Comparison of ENCODE assay signal across 18 cellular contexts in the genomic region with DNA sequence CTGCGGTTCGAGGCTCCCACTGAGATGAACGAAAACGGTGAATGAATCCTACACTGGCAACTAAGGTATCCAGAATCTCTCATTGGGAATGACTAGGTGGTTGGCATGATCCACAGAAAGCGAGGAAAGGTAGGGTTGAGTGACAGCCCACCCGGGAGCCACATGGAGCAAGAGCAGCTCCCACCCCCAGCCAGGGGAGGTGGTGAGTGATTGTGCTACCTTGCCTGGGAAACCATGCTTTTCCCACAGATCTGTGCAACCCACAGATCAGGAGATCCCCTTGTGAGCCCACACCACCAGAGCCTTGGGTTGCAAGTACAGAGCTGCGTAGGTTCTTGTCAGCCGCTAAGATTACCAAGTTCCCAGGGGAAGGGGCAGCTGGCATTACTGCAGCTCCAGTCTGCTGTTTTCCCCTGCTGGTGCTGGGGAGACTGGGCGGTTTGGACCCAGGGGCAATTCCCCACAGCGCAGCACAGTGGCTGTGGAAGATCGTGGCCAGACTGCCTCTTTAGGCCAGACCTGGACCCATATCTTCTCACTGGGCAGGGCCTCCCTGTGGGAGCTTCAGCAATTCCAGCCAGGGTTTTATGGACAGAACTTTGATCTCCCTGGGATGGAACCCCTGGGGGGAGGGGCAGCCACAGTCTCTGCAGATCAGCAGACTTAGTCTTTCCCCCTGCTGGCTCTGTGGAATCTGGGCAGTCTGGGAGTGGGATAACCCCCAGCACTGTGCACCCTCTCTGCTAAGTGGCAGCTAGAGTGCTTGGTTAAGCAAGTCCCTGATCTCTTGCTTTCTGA. TPM values are rescaled to one million over a fixed set of nuclear protein-coding genes. Genes with fewer than 3 reads are reported as not detected.
DNase-seq lines count a peak whose midpoint lies in the region; ATAC-seq, FAIRE-seq and TF ChIP-seq lines count a peak whose summit lies in the region.
"Had no signal": no experiment of that assay in that cellular context is flagged by ENCODE, and none has a peak within 500 bp of the region (broad histone marks: within the 10 kb centered on the region; RNA-seq: fewer than 3 reads in every experiment).

No MANE protein-coding gene starts in this region.

- ATAC-seq in activated CD8-positive, alpha-beta memory T cell treated with anti-CD3 and anti-CD28 coated beads, Interleukin-2, amount 10 ng/mL, durations not matched to agents 7 days and 5 days = no peak

- H3K27me3 ChIP-seq in endodermal cell (ENCODE audit: control insufficient read depth, insufficient read depth, low read length, poor library complexity, severe bottlenecking) = no peaks in the 10 kb centered on the region
- H3K27me3 ChIP-seq in liver (ENCODE audit: control insufficient read depth in 4 of 4, insufficient read depth in 4 of 4, low read length in 3 of 4) = no peaks in the 10 kb centered on the region
- peaks cover 0 to 1% of the 10 kb centered on the region in 2 donors for H3K27me3 ChIP-seq in small intestine (ENCODE audit: control insufficient read depth in 2 of 2, insufficient read depth in 2 of 2, low read length in 2 of 2)
- H3K27me3 ChIP-seq in ovary = no peaks in the 10 kb centered on the region

- 91 to 92% methylated on average over 10 to 11 of the region's 11 CpGs for WGBS in endodermal cell (ENCODE audit: insufficient coverage in 1 of 2, insufficient read length in 1 of 2), 2 experiments
- WGBS in liver = 72% methylated on average over 11 of the region's 11 CpGs
- 68 to 77% (median 72%) methylated on average over 11 of the region's 11 CpGs for WGBS in small intestine, 3 donors
- 85 to 92% (median 88%) methylated on average over 11 of the region's 11 CpGs for WGBS in ovary, 3 donors

- no peak overlapping the region for H3K9ac ChIP-seq in endodermal cell (ENCODE audit: extremely low read depth, low read length, poor library complexity, severe bottlenecking)
- no peak overlapping the region for H3K9ac ChIP-seq in liver (ENCODE audit: low read depth in 1 of 2, low read length in 2 of 2)

- intact Hi-C loops in ovary (cut with DNase I) = no loop called here

- DNase-seq in LoVo (ENCODE audit: low spot score) (peak; percentile 26), endodermal cell (peak; percentile 51), small intestine (peak; percentile 92), ovary (no peak), A172 (ENCODE audit: low spot score) (no peak)
- DNase-seq in activated CD8-positive, alpha-beta memory T cell treated with anti-CD3 and anti-CD28 coated beads, Interleukin-2, amount 10 ng/mL, durations not matched to agents 7 days and 5 days = no peak
- DNase-seq: ACHN; C1 segment of cervical spinal cord; CD8-positive, alpha-beta memory T cell; DMS79 treated with DMSO at 0.1 percent for 48 hours; H7; KG1; NCI-H1417 treated with DMSO at 0.1 percent for 48 hours; NCI-H187 treated with DMSO at 0.1 percent for 48 hours; NCI-H2227 treated with DMSO at 0.1 percent for 48 hours; PC-9 had no signal

- no peak overlapping the region for H3K27ac Mint-ChIP-seq in endodermal cell
- no peak overlapping the region for H3K27ac Mint-ChIP-seq in activated CD8-positive, alpha-beta memory T cell treated with anti-CD3 and anti-CD28 coated beads, Interleukin-2, amount 10 ng/mL, durations not matched to agents 7 days and 5 days

- H3K36me3 Mint-ChIP-seq in endodermal cell (ENCODE audit: low read depth) = peaks cover 1% of the 10 kb centered on the region
- peaks cover 2% of the 10 kb centered on the region for H3K36me3 Mint-ChIP-seq in activated CD8-positive, alpha-beta memory T cell treated with anti-CD3 and anti-CD28 coated beads, Interleukin-2, amount 10 ng/mL, durations not matched to agents 7 days and 5 days

- H3K27ac ChIP-seq in endodermal cell (ENCODE audit: low read depth, low read length) (no peak overlapping the region), liver (ENCODE audit: low read depth in 1 of 2, low read length in 2 of 2) (no peak overlapping the region), small intestine (ENCODE audit: low read depth in 1 of 2, low read length in 1 of 2) (no peak overlapping the region), ovary (no peak overlapping the region)
- H3K27ac ChIP-seq: PC-9 had no signal

- no peak for TF ChIP-seq POLR2A in ovary (IDR thresholded peaks at IDR 0.05)

- H3K4me1 Mint-ChIP-seq in endodermal cell = no peaks in the 10 kb centered on the region
- H3K4me1 Mint-ChIP-seq in activated CD8-positive, alpha-beta memory T cell treated with anti-CD3 and anti-CD28 coated beads, Interleukin-2, amount 10 ng/mL, durations not matched to agents 7 days and 5 days = no peaks in the 10 kb centered on the region
- H3K4me1 Mint-ChIP-seq: CD8-positive, alpha-beta memory T cell had no signal

- H3K27me3 Mint-ChIP-seq in endodermal cell (ENCODE audit: insufficient read depth) = peaks cover 4% of the 10 kb centered on the region
- H3K27me3 Mint-ChIP-seq in activated CD8-positive, alpha-beta memory T cell treated with anti-CD3 and anti-CD28 coated beads, Interleukin-2, amount 10 ng/mL, durations not matched to agents 7 days and 5 days = peaks cover 12% of the 10 kb centered on the region

- H3K4me3 ChIP-seq in endodermal cell (ENCODE audit: low read length) (no peak overlapping the region), liver (ENCODE audit: low read depth in 1 of 3, low read length in 3 of 3) (no peak overlapping the region), small intestine (ENCODE audit: low read depth in 1 of 2, low read length in 2 of 2) (no peak overlapping the region), ovary (no peak overlapping the region)
- H3K4me3 ChIP-seq: PC-9 had no signal

- FAIRE-seq in small intestine (lab: Jason Lieb, UNC) = no peak
- FAIRE-seq: D721Med had no signal

- H3K9me3 ChIP-seq in endodermal cell (ENCODE audit: control insufficient read depth, low read length) (no peaks in the 10 kb centered on the region), liver (ENCODE audit: control insufficient read depth in 4 of 4, low read length in 3 of 4) (no peaks in the 10 kb centered on the region), small intestine (ENCODE audit: control insufficient read depth, low read depth) (no peaks in the 10 kb centered on the region), ovary (no peaks in the 10 kb centered on the region)

- peaks cover 38% of the 10 kb centered on the region for H3K9me3 Mint-ChIP-seq in endodermal cell
- H3K9me3 Mint-ChIP-seq in activated CD8-positive, alpha-beta memory T cell treated with anti-CD3 and anti-CD28 coated beads, Interleukin-2, amount 10 ng/mL, durations not matched to agents 7 days and 5 days (ENCODE audit: low read depth) = peaks cover 2% of the 10 kb centered on the region

- TF ChIP-seq RAD21 in liver (IDR thresholded peaks at IDR 0.05) = peak; percentile 24 to 66

- H3K4me1 ChIP-seq in endodermal cell (ENCODE audit: control insufficient read depth, insufficient read depth, low read length) = no peaks in the 10 kb centered on the region
- peaks cover 0 to 17% (median 14%) of the 10 kb centered on the region in 4 donors for H3K4me1 ChIP-seq in liver (ENCODE audit: control insufficient read depth in 4 of 4, insufficient read depth in 4 of 4, low read length in 3 of 4)
- peaks cover 2 to 3% of the 10 kb centered on the region in 2 donors for H3K4me1 ChIP-seq in small intestine (ENCODE audit: control insufficient read depth in 2 of 2, insufficient read depth in 1 of 2, low read depth in 1 of 2, low read length in 1 of 2)
- no peaks in the 10 kb centered on the region for H3K4me1 ChIP-seq in ovary (ENCODE audit: insufficient read depth)

- H3K36me3 ChIP-seq in endodermal cell (ENCODE audit: control insufficient read depth, insufficient read depth, low read length) (no peaks in the 10 kb centered on the region), liver (ENCODE audit: control insufficient read depth in 4 of 4, insufficient read depth in 3 of 4, low read depth in 1 of 4, low read length in 3 of 4) (no peaks in the 10 kb centered on the region), small intestine (ENCODE audit: control insufficient read depth in 2 of 2, insufficient read depth in 2 of 2, low read length in 2 of 2) (no peaks in the 10 kb centered on the region), ovary (no peaks in the 10 kb centered on the region)

- CTCF ChIA-PET in activated CD8-positive, alpha-beta memory T cell treated with anti-CD3 and anti-CD28 coated beads, Interleukin-2, amount 10 ng/mL, durations not matched to agents 7 days and 5 days (lab: Charles Lee) = no interaction called here

- no peak for TF ChIP-seq EP300 in ovary (IDR thresholded peaks at IDR 0.05)

- TF ChIP-seq CTCF in endodermal cell (conservative IDR thresholded peaks at IDR 0.05) (no peak), liver (IDR thresholded peaks at IDR 0.05; ENCODE audit: low read depth, low read length, missing input control) (peak; percentile 1), ovary (IDR thresholded peaks at IDR 0.05) (no peak)

- H3K4me3 Mint-ChIP-seq in endodermal cell = no peak overlapping the region
- no peak overlapping the region for H3K4me3 Mint-ChIP-seq in activated CD8-positive, alpha-beta memory T cell treated with anti-CD3 and anti-CD28 coated beads, Interleukin-2, amount 10 ng/mL, durations not matched to agents 7 days and 5 days
- H3K4me3 Mint-ChIP-seq: CD8-positive, alpha-beta memory T cell had no signal

TF ChIP-seq in liver, 16 proteins besides CTCF, POLR2A, EP300 and RAD21 (continues in another document):
- TF ChIP-seq, protein P1, sequence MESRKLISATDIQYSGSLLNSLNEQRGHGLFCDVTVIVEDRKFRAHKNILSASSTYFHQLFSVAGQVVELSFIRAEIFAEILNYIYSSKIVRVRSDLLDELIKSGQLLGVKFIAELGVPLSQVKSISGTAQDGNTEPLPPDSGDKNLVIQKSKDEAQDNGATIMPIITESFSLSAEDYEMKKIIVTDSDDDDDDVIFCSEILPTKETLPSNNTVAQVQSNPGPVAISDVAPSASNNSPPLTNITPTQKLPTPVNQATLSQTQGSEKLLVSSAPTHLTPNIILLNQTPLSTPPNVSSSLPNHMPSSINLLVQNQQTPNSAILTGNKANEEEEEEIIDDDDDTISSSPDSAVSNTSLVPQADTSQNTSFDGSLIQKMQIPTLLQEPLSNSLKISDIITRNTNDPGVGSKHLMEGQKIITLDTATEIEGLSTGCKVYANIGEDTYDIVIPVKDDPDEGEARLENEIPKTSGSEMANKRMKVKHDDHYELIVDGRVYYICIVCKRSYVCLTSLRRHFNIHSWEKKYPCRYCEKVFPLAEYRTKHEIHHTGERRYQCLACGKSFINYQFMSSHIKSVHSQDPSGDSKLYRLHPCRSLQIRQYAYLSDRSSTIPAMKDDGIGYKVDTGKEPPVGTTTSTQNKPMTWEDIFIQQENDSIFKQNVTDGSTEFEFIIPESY (IDR thresholded peaks at IDR 0.05) = no peak
- TF ChIP-seq YY1 (IDR thresholded peaks at IDR 0.05) (no peak), NR2F2 (IDR thresholded peaks at IDR 0.05) (no peak)

RNA-seq across cellular contexts. Expression of a gene that starts 44.6 kb away (rescaled TPM):
- total RNA-seq in endodermal cell (10 to 100 TPM; 95.2 to 96.6 TPM), liver (10 to 100 TPM; 59.9 to 63.3 TPM), ovary (10 to 100 TPM; 59.5 to 86.3 (median 74.7) TPM)
- polyA plus RNA-seq in endodermal cell (2013, experiment 1 of 2) = 91.0 TPM
- polyA plus RNA-seq in endodermal cell (2013, experiment 2 of 2) = 84.2 TPM
- polyA plus RNA-seq in liver (10 to 100 TPM; 18.7 to 25.1 TPM), small intestine (10 to 100 TPM; 55.9 to 78.5 (median 57.5) TPM), ovary (10 to 100 TPM; 50.0 to 50.3 TPM)
- 100 to 1,000 TPM; 138 to 148 TPM for total RNA-seq in activated CD8-positive, alpha-beta memory T cell treated with anti-CD3 and anti-CD28 coated beads, Interleukin-2, amount 10 ng/mL, durations not matched to agents 7 days and 5 days
- total RNA-seq in A172 (2014; rRNA removed; shearing (Covaris generic)) = 39.6 and 48.7 TPM in 2 replicates

Comparison
In these comparisons a context has a peak if more than half of its experiments do, and no peak if none do; other contexts are left out.
1. DNase-seq: peak in LoVo (single experiment), endodermal cell (single experiment) and small intestine (single experiment); none in ovary (0 of 5), activated CD8-positive, alpha-beta memory T cell treated with anti-CD3 and anti-CD28 coated beads, Interleukin-2, amount 10 ng/mL, durations not matched to agents 7 days and 5 days (single experiment) and A172 (single experiment).